In the genomic region with DNA sequence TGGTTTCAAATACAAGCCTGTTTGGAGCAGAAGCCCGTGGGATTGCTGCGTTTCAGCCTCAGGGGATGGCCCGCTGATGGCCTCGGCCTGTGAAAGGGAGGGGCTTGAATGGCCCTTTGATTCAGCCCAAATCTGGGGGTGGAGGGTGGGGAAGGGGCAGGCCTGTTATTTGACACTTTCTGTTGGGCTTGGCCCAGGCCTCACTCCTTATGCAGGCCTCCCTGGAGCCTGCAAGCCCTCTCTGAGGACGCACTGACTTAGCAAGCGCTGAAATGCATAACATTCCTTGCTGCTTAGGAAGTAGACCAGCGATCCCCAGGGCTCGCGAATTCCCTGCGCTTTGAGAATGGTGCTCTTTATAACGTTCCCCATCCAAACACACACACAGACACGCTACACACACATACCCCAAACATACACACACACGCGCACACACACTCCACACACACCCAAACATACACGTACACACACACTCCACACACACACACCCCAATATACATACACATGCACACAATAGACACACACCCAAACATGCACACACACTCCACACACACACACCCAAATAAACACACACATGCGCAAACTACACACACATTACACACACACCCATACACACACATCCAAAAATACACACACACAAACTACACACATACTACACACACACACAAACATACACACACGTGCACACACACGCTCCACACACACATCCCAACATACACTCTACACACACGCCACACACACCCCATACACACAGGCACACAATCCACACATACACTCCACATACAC, we compare ENCODE assay signal across 8 cellular contexts. TPM values are rescaled to one million over a fixed set of nuclear protein-coding genes. Genes with fewer than 3 reads are reported as not detected.
DNase-seq lines count a peak whose midpoint lies in the region; ATAC-seq and TF ChIP-seq lines count a peak whose summit lies in the region.

No MANE protein-coding gene starts in this region.

- DNase-seq in NCI-H345 (lab: John Stamatoyannopoulos, UW) (peak; percentile 6), NCI-H345 treated with DMSO at 0.1 percent for 48 hours (lab: John Stamatoyannopoulos, UW; ENCODE audit: unreplicated experiment) (no peak), astrocyte of the cerebellum (ENCODE audit: low read depth) (peak; percentile 99), iPS DF 6.9 (ENCODE audit: low read depth, low spot score) (peak; percentile 84), spleen (no peak), activated gamma-delta T cell (lab: John Stamatoyannopoulos, UW) (no peak)

- TF ChIP-seq CTCF in astrocyte of the cerebellum (IDR thresholded peaks at IDR 0.05; ENCODE audit: low read depth, low read length, missing control alignments) (no peak), spleen (IDR thresholded peaks at IDR 0.05 in 8 of 11, conservative IDR thresholded peaks at IDR 0.05 in 3 of 11) (no peak)

- in situ Hi-C loops in astrocyte of the cerebellum (cut with HindIII; ENCODE audit: low sequenced_read_pairs) = no loop called here

- intact Hi-C loops in spleen (cut with DNase I; ENCODE audit: low total_unique reads) = no loop called here

- 100% methylated on average over 7 of the region's 19 CpGs for WGBS in iPS DF 6.9 (ENCODE audit: insufficient coverage, insufficient read length)
- 74 to 84% (median 78%) methylated on average over 19 of the region's 19 CpGs for WGBS in spleen, 5 donors

- H3K27me3 ChIP-seq in iPS DF 6.9 (ENCODE audit: control insufficient read depth, insufficient read depth, low read length) (no peaks in the 10 kb centered on the region), spleen (replicated peaks in 1 of 7) (no peaks in the 10 kb centered on the region)

- H3K9me3 ChIP-seq in iPS DF 6.9 (ENCODE audit: control insufficient read depth, insufficient read depth, low read length) (no peaks in the 10 kb centered on the region), spleen (peaks cover 0 to 7% (median 3%) of the 10 kb centered on the region in 8 donors)

- H3K4me1 ChIP-seq in iPS DF 6.9 (ENCODE audit: control insufficient read depth, insufficient read depth, low read length) = peaks cover 5% of the 10 kb centered on the region
- H3K4me1 ChIP-seq in spleen = peaks cover 4 to 38% (median 15%) of the 10 kb centered on the region in 6 donors

- no peak for ATAC-seq in GM18505 (IDR thresholded peaks at IDR 0.05; ENCODE audit: unreplicated experiment)
- no peak for ATAC-seq in HG03342 (IDR thresholded peaks at IDR 0.05; ENCODE audit: unreplicated experiment)

- TF ChIP-seq POLR2A in spleen (IDR thresholded peaks at IDR 0.05) (no peak), GM18505 (IDR thresholded peaks at IDR 0.05; ENCODE audit: borderline replicate concordance, extremely low read depth, insufficient read depth, insufficient read length) (no peak)

- H3K4me3 ChIP-seq in astrocyte of the cerebellum (ENCODE audit: low read depth, low read length) = peak overlapping the region; percentile 2
- H3K4me3 ChIP-seq in iPS DF 6.9 (ENCODE audit: low read length) = no peak overlapping the region
- no peak overlapping the region for H3K4me3 ChIP-seq in spleen

- H3K36me3 ChIP-seq in iPS DF 6.9 (ENCODE audit: control insufficient read depth, insufficient read depth, low read length) (no peaks in the 10 kb centered on the region), spleen (peaks cover 0 to 3% (median 0%) of the 10 kb centered on the region in 6 donors)

- no peak overlapping the region for H3K27ac ChIP-seq in iPS DF 6.9 (ENCODE audit: low read length)
- H3K27ac ChIP-seq in spleen = peak overlapping the region in 7 of 8 donors; percentile 24 to 70 (median 53)

RNA-seq across cellular contexts. Expression of gene TLR10, which starts 29.6 kb away (rescaled TPM):
- 10 to 100 TPM; 29.6 to 70.1 (median 42.0) TPM for total RNA-seq in spleen
- polyA plus RNA-seq in spleen = 10 to 100 TPM; 46.2 to 81.4 (median 68.1) TPM

RNA-seq across cellular contexts. Expression of gene TLR1, which starts 51.4 kb away (rescaled TPM):
- 100 to 1,000 TPM in 5 of 7 donors, 10 to 100 TPM in 2; 84.9 to 190 (median 119) TPM for total RNA-seq in spleen
- polyA plus RNA-seq in spleen = 10 to 100 TPM in 2 of 3 donors, 1 to 10 TPM in 1; 7.6 to 10.8 (median 10.5) TPM

Comparison
In these comparisons a context has a peak if more than half of its experiments do, and no peak if none do; other contexts are left out.
1. DNase-seq: peak in NCI-H345 (single experiment), astrocyte of the cerebellum (single experiment) and iPS DF 6.9 (single experiment); none in NCI-H345 treated with DMSO at 0.1 percent for 48 hours (single experiment), spleen (single experiment) and activated gamma-delta T cell (single experiment).